27 cellular contexts compared by ENCODE assay signal in the genomic region with DNA sequence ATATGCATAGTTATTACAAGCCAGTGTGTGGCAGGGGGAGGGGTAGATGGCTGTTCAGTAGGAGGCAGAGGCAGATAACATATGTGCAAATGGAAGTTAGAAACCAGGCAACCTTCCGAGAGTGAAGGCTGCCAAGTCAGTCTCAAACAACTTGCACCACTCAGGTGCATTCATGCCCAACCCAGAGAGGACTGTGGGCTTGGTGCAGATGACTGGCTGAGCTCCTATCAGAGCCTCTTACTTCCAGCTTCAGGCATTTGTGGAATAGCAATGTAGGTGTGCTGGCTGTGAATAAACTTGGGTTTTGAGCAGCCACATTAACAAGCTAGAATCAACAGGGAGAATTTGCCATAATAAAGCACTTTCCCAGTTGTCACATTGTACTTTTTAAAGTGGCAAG.
"Had no signal": no experiment of that assay in that cellular context is flagged by ENCODE, and none has a peak within 500 bp of the region (broad histone marks: within the 10 kb centered on the region; RNA-seq: fewer than 3 reads in every experiment).

No MANE protein-coding gene starts in this region.

- H3K4me3 ChIP-seq: coronary artery, esophagus squamous epithelium, heart right ventricle, lower lobe of right lung, mucosa of descending colon, neural progenitor cell, prostate gland, right atrium auricular region, smooth muscle cell, stomach, tibial artery had no signal

- H3K36me3 Mint-ChIP-seq: mesothelial cell of epicardium; naive B cell; stimulated activated effector memory CD8-positive, alpha-beta T cell treated with anti-CD3 and anti-CD28 coated beads, Interleukin-12 subunit alpha, Interleukin-12 subunit beta, amount 100 ng/mL, for 72 hours; type B pancreatic cell had no signal

- ATAC-seq: heart right ventricle; left ventricle myocardium superior; lower lobe of right lung; mucosa of descending colon; sciatic nerve; stimulated activated effector memory CD8-positive, alpha-beta T cell treated with anti-CD3 and anti-CD28 coated beads, Interleukin-12 subunit alpha, Interleukin-12 subunit beta, amount 100 ng/mL, for 72 hours had no signal

- H3K4me2 ChIP-seq: neural progenitor cell, smooth muscle cell had no signal

- H3K27ac Mint-ChIP-seq: mesothelial cell of epicardium; naive B cell; nephron; neural progenitor cell; stimulated activated effector memory CD8-positive, alpha-beta T cell treated with anti-CD3 and anti-CD28 coated beads, Interleukin-12 subunit alpha, Interleukin-12 subunit beta, amount 100 ng/mL, for 72 hours; type B pancreatic cell had no signal

- H3K9me3 ChIP-seq: esophagus squamous epithelium, heart right ventricle, lower lobe of right lung, mucosa of descending colon, prostate gland, right atrium auricular region, stomach, tibial artery had no signal

- H3K36me3 ChIP-seq: esophagus squamous epithelium, heart right ventricle, lower lobe of right lung, neural progenitor cell, prostate gland, right atrium auricular region, stomach, tibial artery had no signal

- H3K27me3 ChIP-seq: esophagus squamous epithelium, heart right ventricle, neural progenitor cell, right atrium auricular region, stomach, tibial artery had no signal

- H3K27me3 Mint-ChIP-seq: naive B cell had no signal

- DNase-seq: dermis blood vessel endothelial cell; effector memory CD4-positive, alpha-beta T cell; erythroblast; esophagus squamous epithelium; foreskin melanocyte; glutamatergic neuron; heart right ventricle; hippocampal formation; left ventricle myocardium superior; lower lobe of right lung; mucosa of descending colon; naive B cell; stimulated activated CD4-positive, alpha-beta T cell treated with anti-CD3 and anti-CD28 coated beads, Interleukin-2, amount 100 ng/mL, for 24 hours; stimulated activated CD4-positive, alpha-beta T cell treated with anti-CD3 and anti-CD28 coated beads, Interleukin-4, amount 100 ng/mL, for 24 hours; stimulated activated naive CD4-positive, alpha-beta T cell treated with Interleukin-2 at 50 U/mL for 16 hours; stomach; tibial artery had no signal

- H3K4me3 Mint-ChIP-seq: mesothelial cell of epicardium; naive B cell; nephron; neural progenitor cell; stimulated activated effector memory CD8-positive, alpha-beta T cell treated with anti-CD3 and anti-CD28 coated beads, Interleukin-12 subunit alpha, Interleukin-12 subunit beta, amount 100 ng/mL, for 72 hours; type B pancreatic cell had no signal

- H3K27ac ChIP-seq: coronary artery, esophagus squamous epithelium, heart right ventricle, lower lobe of right lung, neural progenitor cell, prostate gland, right atrium auricular region, stomach, tibial artery had no signal

- H3K4me1 Mint-ChIP-seq: naive B cell; nephron; stimulated activated effector memory CD8-positive, alpha-beta T cell treated with anti-CD3 and anti-CD28 coated beads, Interleukin-12 subunit alpha, Interleukin-12 subunit beta, amount 100 ng/mL, for 72 hours had no signal

- H2AFZ ChIP-seq: neural progenitor cell had no signal

- H3K4me1 ChIP-seq: esophagus squamous epithelium, heart right ventricle, lower lobe of right lung, neural progenitor cell, prostate gland, right atrium auricular region, stomach, tibial artery had no signal

- H3K9me3 Mint-ChIP-seq: mesothelial cell of epicardium, nephron, type B pancreatic cell had no signal
